Comparison of ENCODE assay signal across 1 cellular context in genomic region chr18:61554117-61554776, GRCh38.
TF ChIP-seq lines count a peak whose summit lies in the region.

No MANE protein-coding gene starts in this region.

TF ChIP-seq in K562, 482 proteins besides CTCF, POLR2A, EP300 and RAD21 (continued from another document):
- TF ChIP-seq ZNF407 (IDR thresholded peaks at IDR 0.05; ENCODE audit: low read depth) (peak; percentile 56; the same call in 1 of the 2 replicates), E2F6 (IDR thresholded peaks at IDR 0.05; ENCODE audit: borderline replicate concordance in 1 of 2, extremely low read depth in 1 of 2, insufficient read depth in 1 of 2, insufficient read length in 1 of 2, low read depth in 1 of 2, low read length in 1 of 2, poor library complexity in 1 of 2, severe bottlenecking in 1 of 2) (peak in 1 of 2 experiments; percentile 7), NEUROD1 (IDR thresholded peaks at IDR 0.05; ENCODE audit: borderline replicate concordance, low read depth, low read length, partially characterized antibody) (no peak), SMAD3 (CRISPR knock-in tag; conservative IDR thresholded peaks at IDR 0.05) (no peak)
